ENCODE assay signal across 7 cellular contexts in the genomic region with DNA sequence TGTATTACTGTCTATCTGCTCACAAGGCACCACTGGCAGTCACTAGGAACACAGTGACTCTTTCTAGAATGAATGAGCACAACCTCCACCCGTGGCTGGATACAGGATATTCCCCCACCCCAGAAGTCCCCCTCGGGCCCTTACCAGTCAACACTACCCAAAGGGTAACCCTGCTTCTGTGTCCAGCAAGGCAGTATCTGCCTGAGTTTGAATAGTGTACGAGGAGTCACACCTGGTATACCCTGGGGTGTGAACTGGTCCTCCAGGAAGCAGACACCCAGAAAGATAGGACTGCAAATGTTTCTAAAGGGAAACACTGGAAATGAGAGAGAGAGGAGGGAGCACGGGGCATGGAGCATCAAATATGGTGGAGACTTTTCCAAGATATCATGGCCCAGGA. TPM values are rescaled to one million over a fixed set of nuclear protein-coding genes. Genes with fewer than 3 reads are reported as not detected.
"Had no signal": no experiment of that assay in that cellular context is flagged by ENCODE, and none has a peak within 500 bp of the region (broad histone marks: within the 10 kb centered on the region; RNA-seq: fewer than 3 reads in every experiment).

No MANE protein-coding gene starts in this region.

RNA-seq across cellular contexts. Expression of gene SFTPA2, which starts 56.4 kb away (rescaled TPM):
- total RNA-seq: GM23248, GM23338, H1, H4, H7, H9, HFFc6 had no signal
- polyA plus RNA-seq: GM23248, GM23338, H1 had no signal
